ENCODE assay signal across 2 cellular contexts in the genomic region with DNA sequence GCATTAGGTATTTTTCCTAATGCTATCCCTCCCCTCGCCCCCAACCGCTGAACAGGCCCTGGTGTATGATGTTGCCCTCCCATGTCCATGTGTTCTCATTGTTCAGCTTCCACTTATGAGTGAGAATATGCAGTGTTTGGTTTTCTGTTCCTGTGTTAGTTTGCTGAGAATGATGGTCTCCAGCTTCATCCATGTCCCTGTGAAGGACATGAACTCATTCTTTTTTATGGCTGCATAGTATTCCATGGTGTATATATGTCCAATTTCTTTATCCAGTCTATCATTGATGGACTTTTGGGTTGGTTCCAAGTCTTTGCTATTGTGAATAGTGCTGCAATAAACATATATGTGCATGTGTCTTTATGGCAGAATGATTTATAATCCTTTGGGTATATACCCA.
A peak's percentile ranks its signal among the peaks of the same experiment; 100 is the strongest.
TF ChIP-seq lines count a peak whose summit lies in the region.

No MANE protein-coding gene starts in this region.

TF ChIP-seq in HEK293, 187 proteins besides CTCF, POLR2A, EP300 and RAD21:
- peak; percentile 53; the same call in 1 of the 2 replicates for TF ChIP-seq ZNF146 (tag by site-specific recombination; IDR thresholded peaks at IDR 0.05)

TF ChIP-seq in K562, 482 proteins besides CTCF, POLR2A, EP300 and RAD21:
- TF ChIP-seq ZNF146 (CRISPR knock-in tag; IDR thresholded peaks at IDR 0.05; ENCODE audit: unreplicated experiment), result peak; percentile 62
